ENCODE assay signal across 2 cellular contexts in the genomic region with DNA sequence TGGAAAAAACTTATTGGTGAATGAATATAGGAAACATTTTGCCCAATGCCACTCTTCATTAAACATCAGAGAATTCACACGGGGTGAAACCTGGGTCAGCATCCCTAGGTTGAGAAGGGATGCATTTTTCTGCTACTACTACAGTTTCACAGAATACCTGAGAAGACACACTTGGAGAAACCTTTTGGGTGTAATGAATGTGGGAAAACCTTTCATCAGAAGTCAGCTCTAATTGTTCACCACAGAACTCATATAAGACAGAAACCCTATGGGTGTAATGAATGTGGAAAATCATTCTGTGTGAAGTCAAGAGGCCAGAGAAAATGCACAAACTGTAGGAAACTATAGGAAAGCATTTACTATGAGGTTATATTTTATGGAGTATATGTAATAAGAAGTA.
TF ChIP-seq lines count a peak whose summit lies in the region.

No MANE protein-coding gene starts in this region.

TF ChIP-seq in HEK293, 187 proteins besides CTCF, POLR2A, EP300 and RAD21 (continued from another document):
- TF ChIP-seq, protein P1, sequence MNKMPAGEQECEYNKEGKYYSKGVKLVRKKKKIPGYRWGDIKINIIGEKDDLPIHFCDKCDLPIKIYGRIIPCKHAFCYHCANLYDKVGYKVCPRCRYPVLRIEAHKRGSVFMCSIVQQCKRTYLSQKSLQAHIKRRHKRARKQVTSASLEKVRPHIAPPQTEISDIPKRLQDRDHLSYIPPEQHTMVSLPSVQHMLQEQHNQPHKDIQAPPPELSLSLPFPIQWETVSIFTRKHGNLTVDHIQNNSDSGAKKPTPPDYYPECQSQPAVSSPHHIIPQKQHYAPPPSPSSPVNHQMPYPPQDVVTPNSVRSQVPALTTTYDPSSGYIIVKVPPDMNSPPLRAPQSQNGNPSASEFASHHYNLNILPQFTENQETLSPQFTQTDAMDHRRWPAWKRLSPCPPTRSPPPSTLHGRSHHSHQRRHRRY (tag by site-specific recombination; IDR thresholded peaks at IDR 0.05), result no peak
- no peak for TF ChIP-seq TRIM28 (IDR thresholded peaks at IDR 0.05; ENCODE audit: borderline replicate concordance, low read length)
- TF ChIP-seq ZNF311 (tag by site-specific recombination; IDR thresholded peaks at IDR 0.05; ENCODE audit: borderline replicate concordance), result no peak
- TF ChIP-seq GLIS1 (tag by site-specific recombination; IDR thresholded peaks at IDR 0.05), result no peak

TF ChIP-seq in K562, 482 proteins besides CTCF, POLR2A, EP300 and RAD21 (continued from another document):
- TF ChIP-seq, protein P2, sequence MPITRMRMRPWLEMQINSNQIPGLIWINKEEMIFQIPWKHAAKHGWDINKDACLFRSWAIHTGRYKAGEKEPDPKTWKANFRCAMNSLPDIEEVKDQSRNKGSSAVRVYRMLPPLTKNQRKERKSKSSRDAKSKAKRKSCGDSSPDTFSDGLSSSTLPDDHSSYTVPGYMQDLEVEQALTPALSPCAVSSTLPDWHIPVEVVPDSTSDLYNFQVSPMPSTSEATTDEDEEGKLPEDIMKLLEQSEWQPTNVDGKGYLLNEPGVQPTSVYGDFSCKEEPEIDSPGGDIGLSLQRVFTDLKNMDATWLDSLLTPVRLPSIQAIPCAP (CRISPR knock-in tag; IDR thresholded peaks at IDR 0.05; ENCODE audit: borderline replicate concordance), result no peak
- TF ChIP-seq DDX20 (tag; IDR thresholded peaks at IDR 0.05; ENCODE audit: low read depth) (no peak), PKNOX1 (IDR thresholded peaks at IDR 0.05) (no peak), ZNF75A (CRISPR knock-in tag; IDR thresholded peaks at IDR 0.05) (peak; percentile 90), NCOR1 (IDR thresholded peaks at IDR 0.05) (no peak)
- TF ChIP-seq, protein P3, sequence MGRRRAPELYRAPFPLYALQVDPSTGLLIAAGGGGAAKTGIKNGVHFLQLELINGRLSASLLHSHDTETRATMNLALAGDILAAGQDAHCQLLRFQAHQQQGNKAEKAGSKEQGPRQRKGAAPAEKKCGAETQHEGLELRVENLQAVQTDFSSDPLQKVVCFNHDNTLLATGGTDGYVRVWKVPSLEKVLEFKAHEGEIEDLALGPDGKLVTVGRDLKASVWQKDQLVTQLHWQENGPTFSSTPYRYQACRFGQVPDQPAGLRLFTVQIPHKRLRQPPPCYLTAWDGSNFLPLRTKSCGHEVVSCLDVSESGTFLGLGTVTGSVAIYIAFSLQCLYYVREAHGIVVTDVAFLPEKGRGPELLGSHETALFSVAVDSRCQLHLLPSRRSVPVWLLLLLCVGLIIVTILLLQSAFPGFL (CRISPR knock-in tag; IDR thresholded peaks at IDR 0.05), result no peak
